8 cellular contexts compared by ENCODE assay signal in the genomic region with DNA sequence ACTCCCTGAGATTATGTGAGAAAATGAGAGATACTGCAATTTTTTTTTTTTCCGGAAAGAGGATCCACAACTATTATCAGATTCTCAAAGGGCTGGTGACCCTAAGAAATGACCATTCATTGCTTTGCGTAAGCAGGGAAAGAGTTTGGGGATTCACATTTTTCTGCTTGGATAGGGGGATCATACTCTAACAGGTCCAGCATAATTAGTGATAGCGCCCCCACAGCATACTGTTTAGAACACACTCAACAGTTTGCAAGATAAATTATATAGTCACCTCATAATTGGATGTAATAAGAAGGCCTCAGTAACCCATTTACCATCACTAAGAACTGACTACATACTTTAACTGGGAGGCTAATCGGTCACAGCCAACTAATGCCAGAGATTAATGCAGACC. TPM values are rescaled to one million over a fixed set of nuclear protein-coding genes. Genes with fewer than 3 reads are reported as not detected.
DNase-seq lines count a peak whose midpoint lies in the region; ATAC-seq, FAIRE-seq and TF ChIP-seq lines count a peak whose summit lies in the region.

No MANE protein-coding gene starts in this region.

- H3K9me3 ChIP-seq in HEK293 (ENCODE audit: control insufficient read depth, insufficient read depth, low read depth, low read length) (no peaks in the 10 kb centered on the region), kidney (ENCODE audit: control insufficient read depth in 1 of 2, low read length in 2 of 2) (no peaks in the 10 kb centered on the region), prostate gland (no peaks in the 10 kb centered on the region)

- no peaks in the 10 kb centered on the region for H3K9me3 Mint-ChIP-seq in activated CD8-positive, alpha-beta T cell treated with anti-CD3 and anti-CD28 coated beads for 36 hours

- DNase-seq in BJ (ENCODE audit: low read depth) (no peak), kidney (no peak), Ammon's horn (ENCODE audit: low spot score) (no peak), mesenteric fat pad (ENCODE audit: low spot score) (no peak), NCI-H1092 treated with DMSO at 0.1 percent for 48 hours (lab: John Stamatoyannopoulos, UW) (no peak), prostate gland (ENCODE audit: low spot score) (no peak)
- peak; percentile 27 for DNase-seq in activated CD8-positive, alpha-beta T cell treated with anti-CD3 and anti-CD28 coated beads for 36 hours

- FAIRE-seq in kidney (lab: Jason Lieb, UNC), result no peak

- H3K4me1 ChIP-seq in HEK293 (ENCODE audit: control insufficient read depth, insufficient read depth, low read length) (peaks cover 5% of the 10 kb centered on the region; the same call in 1 of the 2 replicates), kidney (ENCODE audit: control insufficient read depth in 1 of 2, insufficient read depth in 1 of 2, low read depth in 1 of 2, low read length in 2 of 2) (peaks cover 6 to 11% of the 10 kb centered on the region in 2 donors), prostate gland (replicated peaks) (peaks cover 11% of the 10 kb centered on the region)

- peak overlapping the region; percentile 98 for H3K4me3 Mint-ChIP-seq in activated CD8-positive, alpha-beta T cell treated with anti-CD3 and anti-CD28 coated beads for 36 hours

- CTCF ChIA-PET in BJ (lab: Yijun Ruan, JAX), result interaction anchor here (0.7 to 3.3 kb wide), 5 partner anchors 9 to 23 kb away, joined by 3 to 13 read pairs (median 3); no protein-coding TSS in a partner anchor
- CTCF ChIA-PET in HEK293 (lab: Yijun Ruan, JAX), result interaction anchor here (0.5 to 2.1 kb wide), 8 partner anchors 9 to 229 kb away, joined by 3 to 14 read pairs (median 4); no protein-coding TSS in a partner anchor
- CTCF ChIA-PET in activated CD8-positive, alpha-beta T cell treated with anti-CD3 and anti-CD28 coated beads for 36 hours (lab: Charles Lee), result interaction anchor here (0.8 to 3.7 kb wide), 9 partner anchors 11 to 110 kb away, joined by 3 to 24 read pairs (median 4); a partner anchor contains a TSS

- H3K27ac ChIP-seq in HEK293 (ENCODE audit: extremely low read depth, low read depth, low read length), result no peak overlapping the region; the same call in 1 of the 2 replicates
- no peak overlapping the region for H3K27ac ChIP-seq in kidney (ENCODE audit: low read depth in 2 of 2, low read length in 2 of 2)
- H3K27ac ChIP-seq in prostate gland, result no peak overlapping the region

- TF ChIP-seq POLR2A in prostate gland (IDR thresholded peaks at IDR 0.05), result no peak

- POLR2A ChIA-PET in BJ (lab: Charles Lee) (no interaction called here), HEK293 (lab: Yijun Ruan, JAX) (no interaction called here)
- POLR2A ChIA-PET in activated CD8-positive, alpha-beta T cell treated with anti-CD3 and anti-CD28 coated beads for 36 hours (lab: Charles Lee), result interaction anchor here (0.6 to 2.6 kb wide), 5 partner anchors 11 to 55 kb away, joined by 3 to 26 read pairs (median 3); a partner anchor contains a TSS

- ATAC-seq in activated CD8-positive, alpha-beta T cell treated with anti-CD3 and anti-CD28 coated beads for 36 hours, result no peak

- WGBS in prostate gland, result 84% methylated on average over 4 of the region's 4 CpGs

- H3K27me3 ChIP-seq in BJ (ENCODE audit: control insufficient read depth, insufficient read depth, low read length), result no peaks in the 10 kb centered on the region
- no peaks in the 10 kb centered on the region for H3K27me3 ChIP-seq in prostate gland (replicated peaks; ENCODE audit: insufficient read depth)

- TF ChIP-seq CTCF in BJ (IDR thresholded peaks at IDR 0.05; ENCODE audit: insufficient read depth, low read depth, low read length) (0 out of 2 replicates have a peak, but pooled peaks have one; percentile 15), HEK293 (tag by site-specific recombination; IDR thresholded peaks at IDR 0.05) (peak; percentile 51), kidney (IDR thresholded peaks at IDR 0.05; ENCODE audit: borderline replicate concordance, extremely low read depth, insufficient read depth) (no peak), prostate gland (IDR thresholded peaks at IDR 0.05) (no peak)
- peak; percentile 23 for TF ChIP-seq CTCF in activated CD8-positive, alpha-beta T cell treated with anti-CD3 and anti-CD28 coated beads for 36 hours (IDR thresholded peaks at IDR 0.05)

- H3K4me1 Mint-ChIP-seq in activated CD8-positive, alpha-beta T cell treated with anti-CD3 and anti-CD28 coated beads for 36 hours (ENCODE audit: low read depth), result peaks cover 27% of the 10 kb centered on the region

- H3K4me3 ChIP-seq in BJ (ENCODE audit: low read depth, low read length) (no peak overlapping the region), HEK293 (ENCODE audit: low read depth, low read length) (no peak overlapping the region; the same call in 1 of the 2 replicates), kidney (ENCODE audit: low read length in 2 of 2) (peak overlapping the region; percentile 36 to 84), prostate gland (no peak overlapping the region)

- H3K36me3 ChIP-seq in BJ (ENCODE audit: control insufficient read depth, insufficient read depth, low read length) (peaks cover 3% of the 10 kb centered on the region), HEK293 (ENCODE audit: control insufficient read depth in 2 of 2, insufficient read depth in 1 of 2, low read length in 2 of 2) (peaks cover 43 to 54% of the 10 kb centered on the region in 2 experiments), kidney (ENCODE audit: control insufficient read depth in 1 of 2, insufficient read depth in 2 of 2, low read length in 2 of 2) (peaks cover 13 to 28% of the 10 kb centered on the region in 2 donors), prostate gland (no peaks in the 10 kb centered on the region)

- H3K9ac ChIP-seq in kidney (ENCODE audit: low read length in 2 of 2), result peak overlapping the region in 1 of 2 donors; percentile 62

- no peaks in the 10 kb centered on the region for H3K27me3 Mint-ChIP-seq in activated CD8-positive, alpha-beta T cell treated with anti-CD3 and anti-CD28 coated beads for 36 hours

- H3K27ac Mint-ChIP-seq in activated CD8-positive, alpha-beta T cell treated with anti-CD3 and anti-CD28 coated beads for 36 hours, result peak overlapping the region; percentile 40

- intact Hi-C loops in activated CD8-positive, alpha-beta T cell treated with anti-CD3 and anti-CD28 coated beads for 36 hours (cut with micrococcal nuclease), result loop anchor here (2.0 kb wide), 1 partner anchor 55 kb away; no protein-coding TSS in a partner anchor
- intact Hi-C loops in kidney (cut with DNase I) (no loop called here), prostate gland (cut with DNase I) (no loop called here)

- peaks cover 46% of the 10 kb centered on the region for H3K36me3 Mint-ChIP-seq in activated CD8-positive, alpha-beta T cell treated with anti-CD3 and anti-CD28 coated beads for 36 hours (ENCODE audit: low read depth)

TF ChIP-seq in HEK293, 187 proteins besides CTCF, POLR2A, EP300 and RAD21 (continues in another document):
- no peak for TF ChIP-seq ZNF596 (tag by site-specific recombination; IDR thresholded peaks at IDR 0.05)
- TF ChIP-seq ZNF426 (tag by site-specific recombination; IDR thresholded peaks at IDR 0.05), result no peak
- no peak for TF ChIP-seq ZNF621 (tag by site-specific recombination; IDR thresholded peaks at IDR 0.05)
- TF ChIP-seq, protein P1, sequence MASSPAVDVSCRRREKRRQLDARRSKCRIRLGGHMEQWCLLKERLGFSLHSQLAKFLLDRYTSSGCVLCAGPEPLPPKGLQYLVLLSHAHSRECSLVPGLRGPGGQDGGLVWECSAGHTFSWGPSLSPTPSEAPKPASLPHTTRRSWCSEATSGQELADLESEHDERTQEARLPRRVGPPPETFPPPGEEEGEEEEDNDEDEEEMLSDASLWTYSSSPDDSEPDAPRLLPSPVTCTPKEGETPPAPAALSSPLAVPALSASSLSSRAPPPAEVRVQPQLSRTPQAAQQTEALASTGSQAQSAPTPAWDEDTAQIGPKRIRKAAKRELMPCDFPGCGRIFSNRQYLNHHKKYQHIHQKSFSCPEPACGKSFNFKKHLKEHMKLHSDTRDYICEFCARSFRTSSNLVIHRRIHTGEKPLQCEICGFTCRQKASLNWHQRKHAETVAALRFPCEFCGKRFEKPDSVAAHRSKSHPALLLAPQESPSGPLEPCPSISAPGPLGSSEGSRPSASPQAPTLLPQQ (tag by site-specific recombination; IDR thresholded peaks at IDR 0.05), result no peak
- TF ChIP-seq HOXA7 (CRISPR knock-in tag; IDR thresholded peaks at IDR 0.05; ENCODE audit: borderline replicate concordance), result no peak

RNA-seq across cellular contexts. Expression of a gene that starts 1.9 kb away (rescaled TPM):
- 275 and 299 TPM in 2 replicates for polyA plus RNA-seq in BJ (2011; rRNA removed)
- 131 and 209 TPM in 2 replicates for polyA minus RNA-seq in BJ (2011; rRNA and poly(A)+ RNA removed)
- total RNA-seq in activated CD8-positive, alpha-beta T cell treated with anti-CD3 and anti-CD28 coated beads for 36 hours, result 100 to 1,000 TPM; 379 to 388 TPM
- total RNA-seq in kidney, result 149 TPM
- polyA plus RNA-seq in kidney (ENCODE audit: insufficient read depth, low read depth, low replicate concordance), result 181 TPM
- total RNA-seq in mesenteric fat pad, result 163 TPM
- total RNA-seq in prostate gland, result 100 to 1,000 TPM; 144 to 167 TPM

RNA-seq across cellular contexts. Expression of a gene that starts 2.1 kb away (rescaled TPM):
- 0.52 and 0.59 TPM in 2 replicates for polyA plus RNA-seq in BJ (2011; rRNA removed)
- polyA minus RNA-seq in BJ (2011; rRNA and poly(A)+ RNA removed), result not detected in 2 replicates
- under 1 TPM in 1 of 2 experiments, not detected in 1; 0.72 TPM for total RNA-seq in activated CD8-positive, alpha-beta T cell treated with anti-CD3 and anti-CD28 coated beads for 36 hours
- total RNA-seq in kidney, result not detected
- 1.1 TPM for polyA plus RNA-seq in kidney (ENCODE audit: insufficient read depth, low read depth, low replicate concordance)
- total RNA-seq in mesenteric fat pad, result 0.64 TPM
- 10 to 100 TPM in 1 of 2 donors, not detected in 1; 58.7 TPM for total RNA-seq in prostate gland

RNA-seq across cellular contexts. Expression of a gene that starts 32.8 kb away (rescaled TPM):
- not detected in 2 replicates for polyA plus RNA-seq in BJ (2011; rRNA removed)
- not detected in 2 replicates for polyA minus RNA-seq in BJ (2011; rRNA and poly(A)+ RNA removed)
- total RNA-seq in activated CD8-positive, alpha-beta T cell treated with anti-CD3 and anti-CD28 coated beads for 36 hours, result not detected
- 4.2 TPM for total RNA-seq in kidney
- polyA plus RNA-seq in kidney (ENCODE audit: insufficient read depth, low read depth, low replicate concordance), result 61.9 TPM
- not detected for total RNA-seq in mesenteric fat pad
- total RNA-seq in prostate gland, result under 1 TPM in 1 of 2 donors, not detected in 1; 0.85 TPM

RNA-seq across cellular contexts. Expression of a gene that starts 37.1 kb away (rescaled TPM):
- polyA plus RNA-seq in BJ (2011; rRNA removed) (not detected in 2 replicates), kidney (ENCODE audit: insufficient read depth, low read depth, low replicate concordance) (not detected)
- not detected in 2 replicates for polyA minus RNA-seq in BJ (2011; rRNA and poly(A)+ RNA removed)
- under 1 TPM in 1 of 2 experiments, not detected in 1; 0.43 TPM for total RNA-seq in activated CD8-positive, alpha-beta T cell treated with anti-CD3 and anti-CD28 coated beads for 36 hours
- total RNA-seq in kidney (not detected), mesenteric fat pad (not detected), prostate gland (1 to 10 TPM in 1 of 2 donors, not detected in 1; 1.1 TPM)

RNA-seq across cellular contexts. Expression of a gene that starts 40.8 kb away (rescaled TPM):
- polyA plus RNA-seq in BJ (2011; rRNA removed), result 31.9 and 41.1 TPM in 2 replicates
- 13.9 and 23.6 TPM in 2 replicates for polyA minus RNA-seq in BJ (2011; rRNA and poly(A)+ RNA removed)
- total RNA-seq in activated CD8-positive, alpha-beta T cell treated with anti-CD3 and anti-CD28 coated beads for 36 hours, result 10 to 100 TPM in 1 of 2 experiments, 1 to 10 TPM in 1; 9.3 to 11.3 TPM
- 52.4 TPM for total RNA-seq in kidney
- 154 TPM for polyA plus RNA-seq in kidney (ENCODE audit: insufficient read depth, low read depth, low replicate concordance)
- total RNA-seq in mesenteric fat pad, result 78.3 TPM
- 100 to 1,000 TPM in 1 of 2 donors, 10 to 100 TPM in 1; 91.7 to 132 TPM for total RNA-seq in prostate gland

Comparison
In these comparisons a context has a peak if more than half of its experiments do, and no peak if none do; other contexts are left out.
1. H3K4me3 ChIP-seq: peak in kidney (2 of 2); none in BJ (single experiment), HEK293 (single experiment) and prostate gland (0 of 2).
2. CTCF ChIP-seq: peak in BJ (single experiment), HEK293 (single experiment) and activated CD8-positive, alpha-beta T cell treated with anti-CD3 and anti-CD28 coated beads for 36 hours (single experiment); none in kidney (single experiment) and prostate gland (0 of 4).